10 cellular contexts compared by ENCODE assay signal in the genomic region with DNA sequence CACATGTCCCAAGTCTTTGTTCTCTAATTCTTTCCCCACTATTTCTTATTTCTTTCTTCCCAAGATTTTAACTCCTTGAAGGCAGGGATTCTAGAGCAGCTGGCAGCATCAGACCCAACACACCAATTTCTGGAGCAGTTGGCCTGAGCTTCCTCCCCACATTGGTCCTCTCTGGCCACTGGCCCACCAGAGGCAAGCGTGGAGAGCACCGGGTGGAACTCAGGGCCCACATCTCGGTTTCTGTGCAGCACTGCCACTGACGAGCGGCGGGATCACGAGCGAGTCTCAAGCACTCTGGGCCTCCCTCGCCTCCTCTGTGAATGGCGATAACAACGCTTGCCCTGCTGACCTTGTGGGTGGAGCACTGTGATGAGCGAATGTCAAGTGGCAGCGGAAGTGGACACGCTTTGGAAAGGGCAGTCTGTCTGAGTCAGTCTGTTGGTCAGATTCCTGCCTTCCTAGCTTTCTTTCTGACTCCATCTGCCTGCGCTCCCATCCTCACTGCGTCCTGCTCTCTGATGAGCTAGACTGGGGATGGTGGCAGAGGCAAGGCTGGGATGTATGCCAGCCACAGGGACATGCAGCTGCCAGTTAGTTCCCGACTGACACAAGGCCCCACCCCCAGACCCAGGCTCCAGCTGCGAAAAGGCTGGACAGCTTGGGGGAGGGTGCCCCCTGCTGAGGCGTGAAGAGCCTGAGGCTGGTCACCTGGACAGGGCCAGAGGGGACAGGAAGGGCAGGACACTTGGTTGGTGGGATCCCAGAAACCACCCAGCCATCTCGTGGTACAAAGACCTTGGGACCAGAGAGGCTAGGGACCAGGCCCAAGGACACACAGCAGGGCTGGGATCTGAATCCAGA. TPM values are rescaled to one million over a fixed set of nuclear protein-coding genes. Genes with fewer than 3 reads are reported as not detected.
DNase-seq lines count a peak whose midpoint lies in the region; TF ChIP-seq lines count a peak whose summit lies in the region.
"Had no signal": no experiment of that assay in that cellular context is flagged by ENCODE, and none has a peak within 500 bp of the region (broad histone marks: within the 10 kb centered on the region; RNA-seq: fewer than 3 reads in every experiment).

No MANE protein-coding gene starts in this region.

- CTCF ChIA-PET in activated naive CD4-positive, alpha-beta T cell treated with anti-CD3 and anti-CD28 coated beads, Interleukin-2, amount 10 ng/mL, durations not matched to agents 7 days and 5 days (lab: Charles Lee) = interaction anchor here (1.9 kb wide), 1 partner anchor 100 kb away, joined by 4 read pairs; no protein-coding TSS in a partner anchor

- no peaks in the 10 kb centered on the region for H3K4me1 ChIP-seq in OCI-LY1 (ENCODE audit: insufficient read depth, low read length, severe bottlenecking)

- DNase-seq in NCI-H524 (lab: John Stamatoyannopoulos, UW) (peak; percentile 26 to 64), NCI-H524 treated with DMSO at 0.1 percent for 48 hours (lab: John Stamatoyannopoulos, UW) (no peak), fibroblast of villous mesenchyme (ENCODE audit: low read depth) (peak; percentile 51), stromal cell of bone marrow (ENCODE audit: low read depth) (peak; percentile 8), GDM1 (lab: John Stamatoyannopoulos, UW) (no peak)
- DNase-seq in stimulated activated naive CD4-positive, alpha-beta T cell treated with Interleukin-2 at 50 U/mL for 16 hours (lab: John Stamatoyannopoulos, UW) = no peak
- DNase-seq in activated naive CD4-positive, alpha-beta T cell treated with anti-CD3 and anti-CD28 coated beads, Interleukin-2, amount 10 ng/mL, durations not matched to agents 7 days and 5 days = no peak
- DNase-seq: midbrain had no signal

- no peaks in the 10 kb centered on the region for H3K36me3 Mint-ChIP-seq in activated naive CD4-positive, alpha-beta T cell treated with anti-CD3 and anti-CD28 coated beads, Interleukin-2, amount 10 ng/mL, durations not matched to agents 7 days and 5 days

- no peaks in the 10 kb centered on the region for H3K9me2 ChIP-seq in OCI-LY1 (ENCODE audit: low read depth, low read length)

- H3K27me3 ChIP-seq in OCI-LY1 (ENCODE audit: insufficient read depth, low read length) = peaks cover 7% of the 10 kb centered on the region

- H3K79me2 ChIP-seq in OCI-LY1 (ENCODE audit: insufficient read depth, low read length) = no peaks in the 10 kb centered on the region

- H3K9me3 ChIP-seq in OCI-LY1 (ENCODE audit: low read length) = 0 out of 2 replicates have a peak, but pooled peaks cover 3% of the 10 kb centered on the region

- no peak overlapping the region for H3K4me3 ChIP-seq in OCI-LY1 (ENCODE audit: low read depth, low read length, poor library complexity, severe bottlenecking)
- no peak overlapping the region for H3K4me3 ChIP-seq in fibroblast of villous mesenchyme (ENCODE audit: low read depth, low read length)

- no peak overlapping the region for H3K9ac ChIP-seq in OCI-LY1 (ENCODE audit: low read length)

- H3K36me3 ChIP-seq in OCI-LY1 (ENCODE audit: insufficient read depth, low read length) = no peaks in the 10 kb centered on the region

- H3K27me3 Mint-ChIP-seq in activated naive CD4-positive, alpha-beta T cell treated with anti-CD3 and anti-CD28 coated beads, Interleukin-2, amount 10 ng/mL, durations not matched to agents 7 days and 5 days = peaks cover 19% of the 10 kb centered on the region

- H4K20me1 ChIP-seq in OCI-LY1 (ENCODE audit: insufficient read depth, low read length) = no peaks in the 10 kb centered on the region

- H2AFZ ChIP-seq in OCI-LY1 (ENCODE audit: low read length) = no peak overlapping the region

- no peak overlapping the region for H3K27ac ChIP-seq in OCI-LY1 (ENCODE audit: low read depth, low read length, poor library complexity, severe bottlenecking)
- H3K27ac ChIP-seq: RWPE1 had no signal

- H3K9me3 Mint-ChIP-seq in activated naive CD4-positive, alpha-beta T cell treated with anti-CD3 and anti-CD28 coated beads, Interleukin-2, amount 10 ng/mL, durations not matched to agents 7 days and 5 days = no peaks in the 10 kb centered on the region

- H3K4me1 Mint-ChIP-seq in activated naive CD4-positive, alpha-beta T cell treated with anti-CD3 and anti-CD28 coated beads, Interleukin-2, amount 10 ng/mL, durations not matched to agents 7 days and 5 days = no peaks in the 10 kb centered on the region

- H3K4me3 Mint-ChIP-seq in activated naive CD4-positive, alpha-beta T cell treated with anti-CD3 and anti-CD28 coated beads, Interleukin-2, amount 10 ng/mL, durations not matched to agents 7 days and 5 days = no peak overlapping the region

- H3K27ac Mint-ChIP-seq in activated naive CD4-positive, alpha-beta T cell treated with anti-CD3 and anti-CD28 coated beads, Interleukin-2, amount 10 ng/mL, durations not matched to agents 7 days and 5 days = no peak overlapping the region

- TF ChIP-seq CTCF in OCI-LY1 (IDR thresholded peaks at IDR 0.05; ENCODE audit: low read length) = 0 out of 2 replicates have a peak, but pooled peaks have one; percentile 9
- no peak for TF ChIP-seq CTCF in fibroblast of villous mesenchyme (IDR thresholded peaks at IDR 0.05; ENCODE audit: insufficient read depth, low read depth, low read length)

- no peaks in the 10 kb centered on the region for H3F3A ChIP-seq in OCI-LY1 (ENCODE audit: insufficient read depth, low read length)

- H3K4me2 ChIP-seq in OCI-LY1 (ENCODE audit: low read length) = no peak overlapping the region

RNA-seq across cellular contexts. Expression of gene SPDEF, which starts 4.5 kb away (rescaled TPM):
- total RNA-seq in fibroblast of villous mesenchyme = under 0.01 TPM in 2 replicates

Comparison
In these comparisons a context has a peak if more than half of its experiments do, and no peak if none do; other contexts are left out.
1. DNase-seq: peak in NCI-H524 (2 of 2), fibroblast of villous mesenchyme (single experiment) and stromal cell of bone marrow (single experiment); none in NCI-H524 treated with DMSO at 0.1 percent for 48 hours (single experiment), stimulated activated naive CD4-positive, alpha-beta T cell treated with Interleukin-2 at 50 U/mL for 16 hours (single experiment), GDM1 (single experiment) and activated naive CD4-positive, alpha-beta T cell treated with anti-CD3 and anti-CD28 coated beads, Interleukin-2, amount 10 ng/mL, durations not matched to agents 7 days and 5 days (single experiment).